ENCODE assay signal across 25 cellular contexts in genomic region chrX:68735266-68735665, GRCh38.
"Had no signal": no experiment of that assay in that cellular context is flagged by ENCODE, and none has a peak within 500 bp of the region (broad histone marks: within the 10 kb centered on the region; RNA-seq: fewer than 3 reads in every experiment).

No MANE protein-coding gene starts in this region.

- H3K27me3 ChIP-seq: suprapubic skin, testis, thyroid gland, tibial artery, transverse colon, upper lobe of left lung, upper lobe of right lung, vagina had no signal

- DNase-seq: stimulated activated CD4-positive, alpha-beta T cell treated with anti-CD3 and anti-CD28 coated beads, Interleukin-2, amount 100 ng/mL, for 48 hours; stimulated activated CD4-positive, alpha-beta T cell treated with anti-CD3 and anti-CD28 coated beads, Interleukin-4, amount 100 ng/mL, for 1 hour; stimulated activated CD4-positive, alpha-beta T cell treated with anti-CD3 and anti-CD28 coated beads, Interleukin-4, amount 100 ng/mL, for 24 hours; stimulated activated CD4-positive, alpha-beta T cell treated with anti-CD3 and anti-CD28 coated beads, Interleukin-4, amount 100 ng/mL, for 4 hours; stimulated activated CD8-positive, alpha-beta memory T cell treated with anti-CD3 and anti-CD28 coated beads, Interleukin-4, amount 100 ng/mL, for 48 hours; stimulated activated naive B cell treated with anti-CD40 and anti-IgM and Interleukin-4, amounts not matched to agents 10 μg/mL and 1 μg/mL and 100 μg/mL, for 72 hours; stimulated activated naive CD4-positive, alpha-beta T cell; stimulated activated naive CD4-positive, alpha-beta T cell treated with Interleukin-2 at 50 U/mL for 16 hours; stimulated activated naive CD8-positive, alpha-beta T cell treated with anti-CD3 and anti-CD28 coated beads, Interleukin-15, amount 100 ng/mL, for 72 hours; stimulated activated naive CD8-positive, alpha-beta T cell treated with anti-CD3 and anti-CD28 coated beads, Interleukin-15, Interleukin-2, amounts not matched to agents 100 U/mL and 50 U/mL, for 24 hours; stomach; testis; thyroid gland; tibial artery; transverse colon; trophoblast cell; upper lobe of left lung; upper lobe of right lung; uterus had no signal

- H3K36me3 ChIP-seq: stomach, suprapubic skin, thoracic aorta, thyroid gland, tibial artery, tibial nerve, transverse colon, upper lobe of left lung, upper lobe of right lung, uterus, vagina had no signal

- H3K4me1 ChIP-seq: stomach, suprapubic skin, testis, thyroid gland, tibial artery, tibial nerve, transverse colon, upper lobe of left lung, upper lobe of right lung, uterus, vagina had no signal

- H3K9me3 ChIP-seq: stomach, suprapubic skin, testis, thoracic aorta, thyroid gland, tibial artery, tibial nerve, transverse colon, upper lobe of left lung, upper lobe of right lung, uterus, vagina had no signal

- ATAC-seq: stimulated activated effector memory CD8-positive, alpha-beta T cell treated with anti-CD3 and anti-CD28 coated beads, Interleukin-12 subunit alpha, Interleukin-12 subunit beta, amount 100 ng/mL, for 72 hours; stimulated activated memory B cell treated with anti-CD40 and anti-IgM and Interleukin-4, amounts not matched to agents 10 μg/mL and 1 μg/mL and 100 μg/mL, for 72 hours; stimulated activated naive B cell treated with anti-CD40 and anti-IgM and Interleukin-4, amounts not matched to agents 10 μg/mL and 1 μg/mL and 100 μg/mL, for 72 hours; stimulated activated naive CD8-positive, alpha-beta T cell treated with anti-CD3 and anti-CD28 coated beads, Interleukin-15, amount 100 ng/mL, for 72 hours; stimulated activated naive CD8-positive, alpha-beta T cell treated with anti-CD3 and anti-CD28 coated beads, Interleukin-15, Interleukin-2, amounts not matched to agents 100 U/mL and 50 U/mL, for 24 hours; upper lobe of right lung had no signal

- H3K27ac ChIP-seq: stomach, suprapubic skin, testis, thoracic aorta, thyroid gland, tibial artery, tibial nerve, transverse colon, upper lobe of left lung, upper lobe of right lung, uterus, vagina had no signal

- H3K4me3 ChIP-seq: stomach, suprapubic skin, testis, thoracic aorta, thyroid gland, tibial artery, tibial nerve, transverse colon, upper lobe of left lung, upper lobe of right lung, uterus, vagina had no signal
